In the genomic region with DNA sequence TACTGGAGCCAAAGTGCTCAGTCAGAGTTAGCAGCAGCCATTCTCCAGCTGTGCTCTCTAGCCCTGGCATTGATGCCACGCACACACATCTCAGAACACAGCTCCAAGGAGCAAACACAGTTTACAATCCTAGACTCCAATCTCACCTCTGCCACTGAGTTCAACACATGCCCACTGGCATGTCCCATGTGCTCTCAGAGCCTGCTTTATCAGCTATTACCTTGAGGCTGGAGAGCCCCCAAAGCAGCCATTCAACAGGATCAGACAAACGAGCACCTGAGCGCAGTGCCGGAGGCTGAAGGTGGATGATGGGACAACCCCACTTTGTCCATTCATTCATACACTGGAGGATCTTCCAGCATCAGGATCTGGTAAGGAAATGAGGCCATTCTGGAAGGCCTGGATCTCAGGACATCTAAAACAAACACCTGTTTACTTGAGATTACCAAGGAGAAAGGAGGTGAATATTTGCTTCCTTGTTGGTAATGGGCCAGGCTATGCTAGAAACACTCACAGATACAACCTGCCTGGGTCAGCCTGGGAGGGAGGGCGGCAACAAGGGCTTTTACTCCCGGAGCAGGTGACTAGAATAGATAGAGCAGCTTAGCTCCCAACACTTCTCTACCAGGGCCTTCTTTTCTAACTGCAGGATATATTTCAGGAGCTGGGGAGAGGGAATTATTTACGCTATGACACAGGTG, we compare ENCODE assay signal across 1 cellular context.
TF ChIP-seq lines count a peak whose summit lies in the region.

No MANE protein-coding gene starts in this region.

TF ChIP-seq in GM12878, 131 proteins besides CTCF, POLR2A, EP300 and RAD21:
- TF ChIP-seq DPF2 (IDR thresholded peaks at IDR 0.05), result no peak
- TF ChIP-seq FOS (IDR thresholded peaks at IDR 0.05; ENCODE audit: borderline replicate concordance, extremely low read depth, insufficient read length), result no peak
- TF ChIP-seq SREBF2 (IDR thresholded peaks at IDR 0.05; ENCODE audit: low read length), result no peak
- TF ChIP-seq, protein P1, sequence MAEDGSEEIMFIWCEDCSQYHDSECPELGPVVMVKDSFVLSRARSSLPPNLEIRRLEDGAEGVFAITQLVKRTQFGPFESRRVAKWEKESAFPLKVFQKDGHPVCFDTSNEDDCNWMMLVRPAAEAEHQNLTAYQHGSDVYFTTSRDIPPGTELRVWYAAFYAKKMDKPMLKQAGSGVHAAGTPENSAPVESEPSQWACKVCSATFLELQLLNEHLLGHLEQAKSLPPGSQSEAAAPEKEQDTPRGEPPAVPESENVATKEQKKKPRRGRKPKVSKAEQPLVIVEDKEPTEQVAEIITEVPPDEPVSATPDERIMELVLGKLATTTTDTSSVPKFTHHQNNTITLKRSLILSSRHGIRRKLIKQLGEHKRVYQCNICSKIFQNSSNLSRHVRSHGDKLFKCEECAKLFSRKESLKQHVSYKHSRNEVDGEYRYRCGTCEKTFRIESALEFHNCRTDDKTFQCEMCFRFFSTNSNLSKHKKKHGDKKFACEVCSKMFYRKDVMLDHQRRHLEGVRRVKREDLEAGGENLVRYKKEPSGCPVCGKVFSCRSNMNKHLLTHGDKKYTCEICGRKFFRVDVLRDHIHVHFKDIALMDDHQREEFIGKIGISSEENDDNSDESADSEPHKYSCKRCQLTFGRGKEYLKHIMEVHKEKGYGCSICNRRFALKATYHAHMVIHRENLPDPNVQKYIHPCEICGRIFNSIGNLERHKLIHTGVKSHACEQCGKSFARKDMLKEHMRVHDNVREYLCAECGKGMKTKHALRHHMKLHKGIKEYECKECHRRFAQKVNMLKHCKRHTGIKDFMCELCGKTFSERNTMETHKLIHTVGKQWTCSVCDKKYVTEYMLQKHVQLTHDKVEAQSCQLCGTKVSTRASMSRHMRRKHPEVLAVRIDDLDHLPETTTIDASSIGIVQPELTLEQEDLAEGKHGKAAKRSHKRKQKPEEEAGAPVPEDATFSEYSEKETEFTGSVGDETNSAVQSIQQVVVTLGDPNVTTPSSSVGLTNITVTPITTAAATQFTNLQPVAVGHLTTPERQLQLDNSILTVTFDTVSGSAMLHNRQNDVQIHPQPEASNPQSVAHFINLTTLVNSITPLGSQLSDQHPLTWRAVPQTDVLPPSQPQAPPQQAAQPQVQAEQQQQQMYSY (CRISPR knock-in tag; IDR thresholded peaks at IDR 0.05), result no peak
- no peak for TF ChIP-seq MTA3 (IDR thresholded peaks at IDR 0.05; ENCODE audit: borderline replicate concordance, low read length)
- TF ChIP-seq CREB1 (IDR thresholded peaks at IDR 0.05; ENCODE audit: low read depth), result no peak
- TF ChIP-seq, protein P2, sequence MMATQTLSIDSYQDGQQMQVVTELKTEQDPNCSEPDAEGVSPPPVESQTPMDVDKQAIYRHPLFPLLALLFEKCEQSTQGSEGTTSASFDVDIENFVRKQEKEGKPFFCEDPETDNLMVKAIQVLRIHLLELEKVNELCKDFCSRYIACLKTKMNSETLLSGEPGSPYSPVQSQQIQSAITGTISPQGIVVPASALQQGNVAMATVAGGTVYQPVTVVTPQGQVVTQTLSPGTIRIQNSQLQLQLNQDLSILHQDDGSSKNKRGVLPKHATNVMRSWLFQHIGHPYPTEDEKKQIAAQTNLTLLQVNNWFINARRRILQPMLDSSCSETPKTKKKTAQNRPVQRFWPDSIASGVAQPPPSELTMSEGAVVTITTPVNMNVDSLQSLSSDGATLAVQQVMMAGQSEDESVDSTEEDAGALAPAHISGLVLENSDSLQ (IDR thresholded peaks at IDR 0.05), result no peak
- TF ChIP-seq SIN3A (IDR thresholded peaks at IDR 0.05; ENCODE audit: low read depth, low read length), result no peak
- TF ChIP-seq, protein P3, sequence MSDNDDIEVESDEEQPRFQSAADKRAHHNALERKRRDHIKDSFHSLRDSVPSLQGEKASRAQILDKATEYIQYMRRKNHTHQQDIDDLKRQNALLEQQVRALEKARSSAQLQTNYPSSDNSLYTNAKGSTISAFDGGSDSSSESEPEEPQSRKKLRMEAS (IDR thresholded peaks at IDR 0.05; ENCODE audit: low read depth, low read length), result no peak
- TF ChIP-seq, protein P4, sequence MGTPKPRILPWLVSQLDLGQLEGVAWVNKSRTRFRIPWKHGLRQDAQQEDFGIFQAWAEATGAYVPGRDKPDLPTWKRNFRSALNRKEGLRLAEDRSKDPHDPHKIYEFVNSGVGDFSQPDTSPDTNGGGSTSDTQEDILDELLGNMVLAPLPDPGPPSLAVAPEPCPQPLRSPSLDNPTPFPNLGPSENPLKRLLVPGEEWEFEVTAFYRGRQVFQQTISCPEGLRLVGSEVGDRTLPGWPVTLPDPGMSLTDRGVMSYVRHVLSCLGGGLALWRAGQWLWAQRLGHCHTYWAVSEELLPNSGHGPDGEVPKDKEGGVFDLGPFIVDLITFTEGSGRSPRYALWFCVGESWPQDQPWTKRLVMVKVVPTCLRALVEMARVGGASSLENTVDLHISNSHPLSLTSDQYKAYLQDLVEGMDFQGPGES (IDR thresholded peaks at IDR 0.05), result no peak
- TF ChIP-seq ZNF622 (IDR thresholded peaks at IDR 0.05), result no peak
- no peak for TF ChIP-seq BRCA1 (IDR thresholded peaks at IDR 0.05; ENCODE audit: low read depth, low read length)
- no peak for TF ChIP-seq YBX1 (IDR thresholded peaks at IDR 0.05)
- TF ChIP-seq, protein P5, sequence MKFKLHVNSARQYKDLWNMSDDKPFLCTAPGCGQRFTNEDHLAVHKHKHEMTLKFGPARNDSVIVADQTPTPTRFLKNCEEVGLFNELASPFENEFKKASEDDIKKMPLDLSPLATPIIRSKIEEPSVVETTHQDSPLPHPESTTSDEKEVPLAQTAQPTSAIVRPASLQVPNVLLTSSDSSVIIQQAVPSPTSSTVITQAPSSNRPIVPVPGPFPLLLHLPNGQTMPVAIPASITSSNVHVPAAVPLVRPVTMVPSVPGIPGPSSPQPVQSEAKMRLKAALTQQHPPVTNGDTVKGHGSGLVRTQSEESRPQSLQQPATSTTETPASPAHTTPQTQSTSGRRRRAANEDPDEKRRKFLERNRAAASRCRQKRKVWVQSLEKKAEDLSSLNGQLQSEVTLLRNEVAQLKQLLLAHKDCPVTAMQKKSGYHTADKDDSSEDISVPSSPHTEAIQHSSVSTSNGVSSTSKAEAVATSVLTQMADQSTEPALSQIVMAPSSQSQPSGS (IDR thresholded peaks at IDR 0.05; ENCODE audit: low read length), result no peak
- TF ChIP-seq RCOR1 (conservative IDR thresholded peaks at IDR 0.05; ENCODE audit: low read depth, low read length), result no peak
- TF ChIP-seq HDGF (IDR thresholded peaks at IDR 0.05), result no peak
